7 cellular contexts compared by ENCODE assay signal in genomic region chr4:113762851-113763172, GRCh38. TPM values are rescaled to one million over a fixed set of nuclear protein-coding genes. Genes with fewer than 3 reads are reported as not detected.
DNase-seq lines count a peak whose midpoint lies in the region; ATAC-seq and TF ChIP-seq lines count a peak whose summit lies in the region.

No MANE protein-coding gene starts in this region.

- no peaks in the 10 kb centered on the region for H3K9me3 Mint-ChIP-seq in activated CD8-positive, alpha-beta T cell treated with anti-CD3 and anti-CD28 coated beads, Interleukin-2, amount 10 ng/mL, durations not matched to agents 7 days and 5 days (ENCODE audit: insufficient read depth)
- no peaks in the 10 kb centered on the region for H3K9me3 Mint-ChIP-seq in stimulated activated naive B cell treated with anti-CD40 and anti-IgM and Interleukin-4, amounts not matched to agents 10 μg/mL and 1 μg/mL and 100 μg/mL, for 72 hours

- POLR2A ChIA-PET in activated CD8-positive, alpha-beta T cell treated with anti-CD3 and anti-CD28 coated beads, Interleukin-2, amount 10 ng/mL, durations not matched to agents 7 days and 5 days (lab: Charles Lee), result interaction anchor here (0.7 to 1.8 kb wide), 5 partner anchors 10 to 933 kb away, joined by 3 to 7 read pairs (median 3); no protein-coding TSS in a partner anchor

- ATAC-seq in activated CD8-positive, alpha-beta T cell treated with anti-CD3 and anti-CD28 coated beads, Interleukin-2, amount 10 ng/mL, durations not matched to agents 7 days and 5 days, result no peak
- ATAC-seq in stimulated activated naive B cell treated with anti-CD40 and anti-IgM and Interleukin-4, amounts not matched to agents 10 μg/mL and 1 μg/mL and 100 μg/mL, for 72 hours (replicated peaks), result no peak
- ATAC-seq in GM19324 (IDR thresholded peaks at IDR 0.05; ENCODE audit: low FRiP score, unreplicated experiment), result no peak

- H3K27ac Mint-ChIP-seq in activated CD8-positive, alpha-beta T cell treated with anti-CD3 and anti-CD28 coated beads, Interleukin-2, amount 10 ng/mL, durations not matched to agents 7 days and 5 days, result peak overlapping the region; percentile 100
- H3K27ac Mint-ChIP-seq in stimulated activated naive B cell treated with anti-CD40 and anti-IgM and Interleukin-4, amounts not matched to agents 10 μg/mL and 1 μg/mL and 100 μg/mL, for 72 hours, result peak overlapping the region; percentile 99

- H3K27me3 Mint-ChIP-seq in activated CD8-positive, alpha-beta T cell treated with anti-CD3 and anti-CD28 coated beads, Interleukin-2, amount 10 ng/mL, durations not matched to agents 7 days and 5 days (ENCODE audit: low read depth), result no peaks in the 10 kb centered on the region
- no peaks in the 10 kb centered on the region for H3K27me3 Mint-ChIP-seq in stimulated activated naive B cell treated with anti-CD40 and anti-IgM and Interleukin-4, amounts not matched to agents 10 μg/mL and 1 μg/mL and 100 μg/mL, for 72 hours

- H3K4me3 ChIP-seq in HFF-Myc (replicated peaks; ENCODE audit: low read depth, low read length), result peak overlapping the region; percentile 95
- peak overlapping the region; percentile 73 for H3K4me3 ChIP-seq in iPS-11a (ENCODE audit: low read depth, low read length)

- H3K4me3 Mint-ChIP-seq in activated CD8-positive, alpha-beta T cell treated with anti-CD3 and anti-CD28 coated beads, Interleukin-2, amount 10 ng/mL, durations not matched to agents 7 days and 5 days, result peak overlapping the region; percentile 93
- H3K4me3 Mint-ChIP-seq in stimulated activated naive B cell treated with anti-CD40 and anti-IgM and Interleukin-4, amounts not matched to agents 10 μg/mL and 1 μg/mL and 100 μg/mL, for 72 hours, result peak overlapping the region; percentile 96 to 98

- CTCF ChIA-PET in activated CD8-positive, alpha-beta T cell treated with anti-CD3 and anti-CD28 coated beads, Interleukin-2, amount 10 ng/mL, durations not matched to agents 7 days and 5 days (lab: Charles Lee), result interaction anchor here (1.2 to 2.0 kb wide), 2 partner anchors 11 to 215 kb away, joined by 3 to 9 read pairs; no protein-coding TSS in a partner anchor

- peaks cover 13% of the 10 kb centered on the region for H3K36me3 Mint-ChIP-seq in activated CD8-positive, alpha-beta T cell treated with anti-CD3 and anti-CD28 coated beads, Interleukin-2, amount 10 ng/mL, durations not matched to agents 7 days and 5 days (ENCODE audit: low read depth)
- peaks cover 8 to 14% of the 10 kb centered on the region in 2 donors for H3K36me3 Mint-ChIP-seq in stimulated activated naive B cell treated with anti-CD40 and anti-IgM and Interleukin-4, amounts not matched to agents 10 μg/mL and 1 μg/mL and 100 μg/mL, for 72 hours

- TF ChIP-seq CTCF in HFF-Myc (IDR thresholded peaks at IDR 0.05; ENCODE audit: low read depth, low read length, missing control alignments), result no peak

- H3K4me1 Mint-ChIP-seq in activated CD8-positive, alpha-beta T cell treated with anti-CD3 and anti-CD28 coated beads, Interleukin-2, amount 10 ng/mL, durations not matched to agents 7 days and 5 days (ENCODE audit: low read depth), result peaks cover 32% of the 10 kb centered on the region
- peaks cover 9 to 11% of the 10 kb centered on the region in 2 donors for H3K4me1 Mint-ChIP-seq in stimulated activated naive B cell treated with anti-CD40 and anti-IgM and Interleukin-4, amounts not matched to agents 10 μg/mL and 1 μg/mL and 100 μg/mL, for 72 hours

- DNase-seq in HFF-Myc (ENCODE audit: extremely low read depth, low read depth), result no peak
- DNase-seq in activated CD8-positive, alpha-beta T cell treated with anti-CD3 and anti-CD28 coated beads, Interleukin-2, amount 10 ng/mL, durations not matched to agents 7 days and 5 days, result no peak
- DNase-seq in stimulated activated naive B cell treated with anti-CD40 and anti-IgM and Interleukin-4, amounts not matched to agents 10 μg/mL and 1 μg/mL and 100 μg/mL, for 72 hours, result no peak
- DNase-seq in activated effector memory CD4-positive, alpha-beta T cell treated with Interleukin-2 at 50 U/mL for 16 hours, result no peak
- no peak for DNase-seq in activated CD4-positive, CD25-positive, alpha-beta regulatory T cell (lab: John Stamatoyannopoulos, UW)

RNA-seq across cellular contexts. Expression of gene CAMK2D, which starts 1.3 kb away (rescaled TPM):
- total RNA-seq in activated CD8-positive, alpha-beta T cell treated with anti-CD3 and anti-CD28 coated beads, Interleukin-2, amount 10 ng/mL, durations not matched to agents 7 days and 5 days, result 10 to 100 TPM; 30.7 to 31.1 TPM
